8 cellular contexts compared by ENCODE assay signal in the genomic region with DNA sequence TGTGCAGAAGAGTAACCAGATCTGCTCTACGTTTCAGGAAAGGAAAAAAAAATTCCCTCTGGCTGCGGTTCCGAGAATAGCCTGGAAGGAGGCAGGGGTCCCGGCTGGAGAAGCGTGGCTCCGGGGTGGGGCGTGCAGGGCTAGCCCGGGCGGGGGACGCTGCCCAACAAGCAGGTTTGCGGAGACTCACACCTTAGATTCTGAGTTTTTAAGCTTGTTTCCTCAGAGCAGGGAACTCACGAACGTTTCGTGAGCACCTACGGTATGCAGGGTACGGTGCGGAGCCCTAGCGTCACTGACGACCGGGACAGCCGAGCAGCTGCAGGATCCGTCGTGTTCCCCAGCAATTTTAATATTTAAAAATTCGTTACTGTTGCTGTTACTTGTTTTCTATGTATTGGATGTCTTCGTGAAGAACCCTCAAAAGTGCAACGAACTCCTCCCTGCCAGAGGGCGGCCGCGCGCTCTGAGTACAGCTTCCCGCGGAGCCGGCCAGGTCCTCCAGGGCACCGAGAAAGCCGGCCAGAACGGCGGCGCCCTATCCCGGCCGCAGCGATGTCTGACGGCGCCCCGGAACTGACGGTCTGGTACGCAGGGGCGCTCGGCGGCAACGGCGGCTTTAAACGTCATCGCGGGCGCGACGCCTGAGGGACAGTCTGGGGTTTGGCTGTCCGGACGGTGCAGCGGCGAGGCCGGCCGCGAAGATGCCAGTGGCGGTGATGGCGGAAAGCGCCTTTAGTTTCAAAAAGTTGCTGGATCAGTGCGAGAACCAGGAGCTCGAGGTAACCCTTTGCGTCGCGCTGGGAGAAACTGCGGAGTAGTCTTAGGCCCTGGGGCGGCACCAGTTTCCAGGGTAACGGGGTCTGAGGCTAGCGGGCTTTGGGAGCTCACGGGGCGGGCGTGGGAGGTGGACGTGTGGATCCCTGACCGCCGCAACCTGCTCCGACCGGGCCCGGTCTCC. TPM values are rescaled to one million over a fixed set of nuclear protein-coding genes. Genes with fewer than 3 reads are reported as not detected.
DNase-seq lines count a peak whose midpoint lies in the region; ATAC-seq, FAIRE-seq and TF ChIP-seq lines count a peak whose summit lies in the region.

COPS8 (plus strand) TSS at position 629 of the 961 bp plus-strand sequence; CDS start at position 705, 76 bp downstream.

- no peaks in the 10 kb centered on the region for H3K9me3 Mint-ChIP-seq in activated naive CD8-positive, alpha-beta T cell treated with anti-CD3 and anti-CD28 coated beads, Interleukin-2, amount 50 U/mL, for 24 hours

- ATAC-seq in HG02763 (IDR thresholded peaks at IDR 0.05; ENCODE audit: unreplicated experiment) (peak; percentile 99), Right ventricle myocardium inferior (peak; percentile 99), pancreas (peak; percentile 99 to 100 (median 99))
- ATAC-seq in activated naive CD8-positive, alpha-beta T cell treated with anti-CD3 and anti-CD28 coated beads, Interleukin-2, amount 50 U/mL, for 24 hours: peak; percentile 100

- WGBS in pancreas, 2 donors: 0 to 1% methylated on average over 83 to 85 of the region's 85 CpGs

- no peaks in the 10 kb centered on the region for H3K9me3 ChIP-seq in pancreas
- H3K9me3 ChIP-seq in tibial artery: no peaks in the 10 kb centered on the region

- FAIRE-seq in pancreas (lab: Jason Lieb, UNC): peak; percentile 95

- intact Hi-C loops in Right ventricle myocardium inferior (cut with DNase I): no loop called here
- intact Hi-C loops in pancreas (cut with DNase I): no loop called here
- intact Hi-C loops in tibial artery (cut with DNase I; ENCODE audit: low total_unique reads): no loop called here

- H3K27me3 ChIP-seq in pancreas (no peaks in the 10 kb centered on the region), tibial artery (no peaks in the 10 kb centered on the region)

- no peaks in the 10 kb centered on the region for H3K27me3 Mint-ChIP-seq in activated naive CD8-positive, alpha-beta T cell treated with anti-CD3 and anti-CD28 coated beads, Interleukin-2, amount 50 U/mL, for 24 hours

- peak; percentile 10 for TF ChIP-seq CTCF in GM12873 (IDR thresholded peaks at IDR 0.05; ENCODE audit: insufficient read depth, low read depth, low read length, missing control alignments)
- TF ChIP-seq CTCF in pancreas (IDR thresholded peaks at IDR 0.05): no peak
- peak in 1 of 2 experiments; percentile 33 for TF ChIP-seq CTCF in tibial artery (IDR thresholded peaks at IDR 0.05)

- DNase-seq in NCI-H1417 treated with DMSO at 0.1 percent for 48 hours (lab: John Stamatoyannopoulos, UW) (peak; percentile 61), SW480 (ENCODE audit: low spot score) (peak; percentile 90), Right ventricle myocardium inferior (ENCODE audit: missing footprints) (peak; percentile 98), pancreas (peak; percentile 90 to 99 (median 96)), tibial artery (peak; percentile 94 to 97)
- DNase-seq in activated naive CD8-positive, alpha-beta T cell treated with anti-CD3 and anti-CD28 coated beads, Interleukin-2, amount 50 U/mL, for 24 hours: peak; percentile 95

- H3K4me1 ChIP-seq in pancreas (peaks cover 0 to 15% (median 10%) of the 10 kb centered on the region in 3 donors), tibial artery (peaks cover 0 to 30% (median 7%) of the 10 kb centered on the region in 4 donors)

- peak within 1 kb of the TSS; percentile 98 for H3K27ac Mint-ChIP-seq in activated naive CD8-positive, alpha-beta T cell treated with anti-CD3 and anti-CD28 coated beads, Interleukin-2, amount 50 U/mL, for 24 hours

- H3K4me3 ChIP-seq in pancreas (peak within 1 kb of the TSS; percentile 58 to 87 (median 72)), tibial artery (peak within 1 kb of the TSS; percentile 73 to 96)

- H3K27ac ChIP-seq in pancreas (peak within 1 kb of the TSS; percentile 76 to 84 (median 80)), tibial artery (peak within 1 kb of the TSS; percentile 82 to 85)

- H3K36me3 Mint-ChIP-seq in activated naive CD8-positive, alpha-beta T cell treated with anti-CD3 and anti-CD28 coated beads, Interleukin-2, amount 50 U/mL, for 24 hours (ENCODE audit: low read depth): peaks cover 11% of the 10 kb centered on the region

- H3K4me3 Mint-ChIP-seq in activated naive CD8-positive, alpha-beta T cell treated with anti-CD3 and anti-CD28 coated beads, Interleukin-2, amount 50 U/mL, for 24 hours: peak within 1 kb of the TSS; percentile 99

- H3K4me1 Mint-ChIP-seq in activated naive CD8-positive, alpha-beta T cell treated with anti-CD3 and anti-CD28 coated beads, Interleukin-2, amount 50 U/mL, for 24 hours: peaks cover 20% of the 10 kb centered on the region

- H3K36me3 ChIP-seq in pancreas (peaks cover 0 to 5% (median 0%) of the 10 kb centered on the region in 3 donors), tibial artery (peaks cover 0 to 17% (median 6%) of the 10 kb centered on the region in 3 donors)

RNA-seq across cellular contexts. Expression of gene COPS8, which starts in this region (rescaled TPM):
- total RNA-seq in Right ventricle myocardium inferior (86.9 TPM), pancreas (10 to 100 TPM in 4 of 6 donors, 1 to 10 TPM in 2; 7.9 to 23.4 (median 12.8) TPM)
- 10 to 100 TPM in 1 of 2 donors, 1 to 10 TPM in 1; 10.0 to 24.1 TPM for polyA plus RNA-seq in pancreas

Comparison
In these comparisons a context has a peak if more than half of its experiments do, and no peak if none do; other contexts are left out.
1. Peak in every context shown above with its lines: DNase-seq, ATAC-seq, H3K4me3 ChIP-seq and H3K27ac ChIP-seq.